17 cellular contexts compared by ENCODE assay signal in the genomic region with DNA sequence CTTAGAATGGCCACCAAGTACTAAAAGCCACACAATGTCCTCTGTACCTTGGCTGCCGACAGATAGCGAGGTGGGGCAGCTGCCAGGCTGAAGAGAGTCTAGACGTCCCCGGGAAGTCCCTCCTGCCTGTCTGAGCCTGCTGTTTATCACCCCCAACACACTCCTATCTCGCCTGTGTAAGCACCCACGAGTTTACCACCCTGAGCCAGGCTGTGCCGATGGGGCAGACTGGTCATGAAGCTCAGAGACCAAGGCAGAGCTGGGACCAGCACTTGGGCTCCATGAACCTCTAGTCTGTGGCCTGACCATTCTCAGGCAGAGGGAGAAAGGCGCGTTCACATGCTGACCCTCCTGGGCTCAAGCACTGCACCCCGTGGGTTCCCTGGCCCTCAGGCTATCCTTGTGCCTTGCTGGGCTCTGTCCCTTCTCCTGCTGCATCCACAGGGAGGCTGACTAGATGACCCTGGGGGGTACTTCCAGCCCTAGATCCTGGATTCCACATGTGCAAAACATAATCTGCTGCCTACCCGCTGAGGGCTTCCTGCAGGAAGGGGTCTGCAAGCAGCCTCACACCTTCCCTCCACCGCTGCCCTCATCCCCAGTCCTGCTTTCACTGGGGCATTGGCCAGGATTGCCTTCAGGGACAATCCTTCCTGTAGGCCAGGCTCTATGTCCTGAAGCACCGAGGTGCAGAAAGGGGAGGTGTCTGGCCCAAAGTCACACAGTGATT. TPM values are rescaled to one million over a fixed set of nuclear protein-coding genes. Genes with fewer than 3 reads are reported as not detected.
DNase-seq lines count a peak whose midpoint lies in the region; ATAC-seq and TF ChIP-seq lines count a peak whose summit lies in the region.
"Had no signal": no experiment of that assay in that cellular context is flagged by ENCODE, and none has a peak within 500 bp of the region (broad histone marks: within the 10 kb centered on the region; RNA-seq: fewer than 3 reads in every experiment).

No MANE protein-coding gene starts in this region.

- H3K27me3 Mint-ChIP-seq in HFFc6 (ENCODE audit: insufficient read depth) = peaks cover 7% of the 10 kb centered on the region

- no peaks in the 10 kb centered on the region for H3K9me3 Mint-ChIP-seq in HFFc6

- H4K8ac ChIP-seq in mesenchymal stem cell (ENCODE audit: low read length) = peak overlapping the region; percentile 45

- TF ChIP-seq EP300 in SK-N-SH (IDR thresholded peaks at IDR 0.05; ENCODE audit: borderline replicate concordance in 1 of 2, low read depth in 1 of 2, low read length in 1 of 2) (no peak), upper lobe of left lung (IDR thresholded peaks at IDR 0.05) (no peak)

- H3K4me1 ChIP-seq in SK-N-SH (ENCODE audit: control insufficient read depth in 1 of 2, insufficient read depth in 2 of 2, low read depth in 1 of 2, low read length in 1 of 2) = peaks cover 15 to 61% of the 10 kb centered on the region in 2 experiments; a peak in 3 of 4 replicates
- H3K4me1 ChIP-seq in mesenchymal stem cell (ENCODE audit: control insufficient read depth, insufficient read depth, low read depth, low read length) = peaks cover 44% of the 10 kb centered on the region
- peaks cover 5 to 57% (median 36%) of the 10 kb centered on the region in 4 donors for H3K4me1 ChIP-seq in upper lobe of left lung
- H3K4me1 ChIP-seq: transverse colon had no signal

- H2AK5ac ChIP-seq in mesenchymal stem cell (ENCODE audit: low read length, severe bottlenecking) = no peak overlapping the region

- CTCF ChIA-PET in SK-N-SH (lab: Yijun Ruan, JAX) = interaction anchor here (1.0 to 2.1 kb wide), 7 partner anchors 9 to 441 kb away, joined by 3 to 15 read pairs (median 5); a partner anchor contains a TSS

- no peak overlapping the region for H3K23ac ChIP-seq in mesenchymal stem cell (ENCODE audit: low read length in 2 of 2)

- H3K79me2 ChIP-seq in SK-N-SH (ENCODE audit: insufficient read depth) = peaks cover 59% of the 10 kb centered on the region

- ATAC-seq in SK-N-SH treated with all-trans-retinoic acid at 6 μM for 48 hours (no peak), esophagus mucosa (peak; percentile 9), upper lobe of left lung (ENCODE audit: low FRiP score in 2 of 2) (no peak), HG02852 (IDR thresholded peaks at IDR 0.05; ENCODE audit: unreplicated experiment) (no peak)
- ATAC-seq: mucosa of descending colon had no signal

- H2BK15ac ChIP-seq in mesenchymal stem cell (ENCODE audit: low read depth, poor library complexity, severe bottlenecking) = no peak overlapping the region

- no peak overlapping the region for H3K4ac ChIP-seq in mesenchymal stem cell (ENCODE audit: low read depth in 1 of 2, low read length in 2 of 2)

- peaks cover 18% of the 10 kb centered on the region for H3K4me1 Mint-ChIP-seq in HFFc6 (ENCODE audit: low read depth)

- H3K14ac ChIP-seq in mesenchymal stem cell (ENCODE audit: low read length in 2 of 2) = no peak overlapping the region

- no peak overlapping the region for H2AFZ ChIP-seq in SK-N-SH (ENCODE audit: low read depth)
- no peak overlapping the region for H2AFZ ChIP-seq in mesenchymal stem cell (ENCODE audit: low read depth, low read length)

- no peak for TF ChIP-seq RAD21 in SK-N-SH (IDR thresholded peaks at IDR 0.05; ENCODE audit: low read length)

- TF ChIP-seq CTCF in SK-N-SH (IDR thresholded peaks at IDR 0.05) = no peak
- no peak for TF ChIP-seq CTCF in upper lobe of left lung (IDR thresholded peaks at IDR 0.05)
- TF ChIP-seq CTCF in HFFc6 (IDR thresholded peaks at IDR 0.05) = no peak

- peaks cover 4% of the 10 kb centered on the region for H3F3A ChIP-seq in SK-N-SH (replicated peaks; ENCODE audit: insufficient read depth)

- H4K20me1 ChIP-seq in SK-N-SH (ENCODE audit: insufficient read depth) = peaks cover 3% of the 10 kb centered on the region; the same call in 1 of the 2 replicates

- H3K4me3 ChIP-seq in SK-N-SH (ENCODE audit: low read depth in 2 of 2, low read length in 1 of 2) (no peak overlapping the region), mesenchymal stem cell (ENCODE audit: insufficient read depth in 1 of 2, low read depth in 1 of 2, low read length in 2 of 2) (no peak overlapping the region), upper lobe of left lung (no peak overlapping the region)
- H3K4me3 ChIP-seq: ascending aorta, mucosa of descending colon, transverse colon had no signal

- peak overlapping the region; percentile 4 for H4K91ac ChIP-seq in mesenchymal stem cell (ENCODE audit: low read length)

- H3K9ac ChIP-seq in SK-N-SH (no peak overlapping the region), mesenchymal stem cell (ENCODE audit: low read length) (no peak overlapping the region)

- POLR2A ChIA-PET in SK-N-SH (lab: Yijun Ruan, JAX) = no interaction called here

- H3K4me2 ChIP-seq in SK-N-SH (no peak overlapping the region), mesenchymal stem cell (ENCODE audit: low read length, poor library complexity, severe bottlenecking) (no peak overlapping the region)

- no peaks in the 10 kb centered on the region for H3K9me3 ChIP-seq in SK-N-SH
- H3K9me3 ChIP-seq in mesenchymal stem cell (ENCODE audit: control insufficient read depth, low read length) = no peaks in the 10 kb centered on the region
- no peaks in the 10 kb centered on the region for H3K9me3 ChIP-seq in upper lobe of left lung
- H3K9me3 ChIP-seq: ascending aorta, mucosa of descending colon, transverse colon had no signal

- no peak overlapping the region for H2BK12ac ChIP-seq in mesenchymal stem cell (ENCODE audit: low read length in 2 of 2)

- H3K27me3 ChIP-seq in SK-N-SH (ENCODE audit: insufficient read depth) = no peaks in the 10 kb centered on the region
- no peaks in the 10 kb centered on the region for H3K27me3 ChIP-seq in mesenchymal stem cell (ENCODE audit: control insufficient read depth in 1 of 2, insufficient read depth in 1 of 2, low read length in 2 of 2)
- no peaks in the 10 kb centered on the region for H3K27me3 ChIP-seq in upper lobe of left lung
- H3K27me3 ChIP-seq: ascending aorta, transverse colon had no signal

- no peak overlapping the region for H3K18ac ChIP-seq in mesenchymal stem cell (ENCODE audit: low read depth in 1 of 2, low read length in 2 of 2)

- DNase-seq in SK-N-SH = peak; percentile 48
- DNase-seq in mesenchymal stem cell = no peak
- DNase-seq in upper lobe of left lung = no peak
- no peak for DNase-seq in NCI-H2081 (lab: John Stamatoyannopoulos, UW)
- DNase-seq in HFFc6 = no peak
- DNase-seq: activated CD4-positive, alpha-beta T cell treated with anti-CD3 and anti-CD28 coated beads, Interleukin-2, amount 50 U/mL, for 48 hours; DND-41; effector CD4-positive, alpha-beta T cell; foreskin melanocyte; mucosa of descending colon; NCI-H2029 treated with DMSO at 0.1 percent for 48 hours; T1000; transverse colon had no signal

- no peak overlapping the region for H2BK5ac ChIP-seq in mesenchymal stem cell (ENCODE audit: low read depth, low read length, poor library complexity, severe bottlenecking)

- H3K27ac ChIP-seq in SK-N-SH (ENCODE audit: low read depth in 2 of 2, low read length in 1 of 2) (peak overlapping the region in 1 of 2 experiments; percentile 60; a peak in 1 of 4 replicates), mesenchymal stem cell (ENCODE audit: low read length, poor library complexity, severe bottlenecking) (peak overlapping the region; percentile 6), upper lobe of left lung (peak overlapping the region in 3 of 4 donors; percentile 31 to 60 (median 48))
- H3K27ac ChIP-seq: ascending aorta, transverse colon had no signal

- H2BK120ac ChIP-seq in mesenchymal stem cell (ENCODE audit: low read depth, low read length) = no peak overlapping the region

- no peak overlapping the region for H3K4me3 Mint-ChIP-seq in HFFc6

- peaks cover 10 to 36% of the 10 kb centered on the region in 2 experiments for H3K36me3 ChIP-seq in SK-N-SH (replicated peaks in 1 of 2; ENCODE audit: control insufficient read depth in 1 of 2, insufficient read depth in 2 of 2, low read length in 1 of 2)
- H3K36me3 ChIP-seq in mesenchymal stem cell (ENCODE audit: control insufficient read depth in 1 of 2, insufficient read depth in 2 of 2, low read depth in 1 of 2, low read length in 2 of 2) = peaks cover 23 to 80% of the 10 kb centered on the region in 2 experiments
- peaks cover 0 to 8% (median 2%) of the 10 kb centered on the region in 4 donors for H3K36me3 ChIP-seq in upper lobe of left lung
- H3K36me3 ChIP-seq: transverse colon had no signal

- 86% methylated on average over 9 of the region's 13 CpGs for WGBS in SK-N-SH (ENCODE audit: low lambda C conversion rate)
- WGBS in mesenchymal stem cell = 76% methylated on average over 13 of the region's 13 CpGs
- WGBS in upper lobe of left lung, 2 donors = 69 to 80% methylated on average over 9 to 13 of the region's 13 CpGs

- peaks cover 45% of the 10 kb centered on the region for H3K79me1 ChIP-seq in mesenchymal stem cell (replicated peaks; ENCODE audit: low read length, poor library complexity, severe bottlenecking)

- TF ChIP-seq POLR2A in upper lobe of left lung (IDR thresholded peaks at IDR 0.05) = no peak

- no peak overlapping the region for H3K27ac Mint-ChIP-seq in HFFc6

- no peaks in the 10 kb centered on the region for H3K9me2 ChIP-seq in SK-N-SH

- H3K36me3 Mint-ChIP-seq in HFFc6 (ENCODE audit: low read depth) = no peaks in the 10 kb centered on the region

TF ChIP-seq in SK-N-SH, 30 proteins besides CTCF, POLR2A, EP300 and RAD21:
- no peak for TF ChIP-seq TAF1 (IDR thresholded peaks at IDR 0.05; ENCODE audit: borderline replicate concordance, low read depth, low read length)
- no peak for TF ChIP-seq CHD2 (IDR thresholded peaks at IDR 0.05; ENCODE audit: low read length, partially characterized antibody)

TF ChIP-seq in SK-N-SH treated with all-trans-retinoic acid at 6 μM for 48 hours, 23 proteins besides CTCF, POLR2A, EP300 and RAD21 (continues in another document):
- TF ChIP-seq ZC3H10 (CRISPR knock-in tag; IDR thresholded peaks at IDR 0.05) (no peak), CSDC2 (CRISPR knock-in tag; IDR thresholded peaks at IDR 0.05) (no peak)
- TF ChIP-seq, protein P1, sequence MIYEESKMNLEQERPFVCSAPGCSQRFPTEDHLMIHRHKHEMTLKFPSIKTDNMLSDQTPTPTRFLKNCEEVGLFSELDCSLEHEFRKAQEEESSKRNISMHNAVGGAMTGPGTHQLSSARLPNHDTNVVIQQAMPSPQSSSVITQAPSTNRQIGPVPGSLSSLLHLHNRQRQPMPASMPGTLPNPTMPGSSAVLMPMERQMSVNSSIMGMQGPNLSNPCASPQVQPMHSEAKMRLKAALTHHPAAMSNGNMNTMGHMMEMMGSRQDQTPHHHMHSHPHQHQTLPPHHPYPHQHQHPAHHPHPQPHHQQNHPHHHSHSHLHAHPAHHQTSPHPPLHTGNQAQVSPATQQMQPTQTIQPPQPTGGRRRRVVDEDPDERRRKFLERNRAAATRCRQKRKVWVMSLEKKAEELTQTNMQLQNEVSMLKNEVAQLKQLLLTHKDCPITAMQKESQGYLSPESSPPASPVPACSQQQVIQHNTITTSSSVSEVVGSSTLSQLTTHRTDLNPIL (CRISPR knock-in tag; IDR thresholded peaks at IDR 0.05; ENCODE audit: low read depth) = no peak

RNA-seq across cellular contexts. Expression of a gene that starts 18.6 kb away (rescaled TPM):
- polyA plus RNA-seq in SK-N-SH (2012; rRNA removed) = 13.3 and 14.9 TPM in 2 replicates
- polyA plus RNA-seq in SK-N-SH (2012; cell fraction: cytosol; rRNA removed) = 13.0 and 16.1 TPM in 2 replicates
- 15.7 and 22.1 TPM in 2 replicates for polyA plus RNA-seq in SK-N-SH (2012; cell fraction: nucleus; rRNA removed)
- total RNA-seq in esophagus mucosa (20.8 TPM), upper lobe of left lung (10 to 100 TPM; 19.4 to 51.4 (median 31.9) TPM)
- polyA plus RNA-seq in mesenchymal stem cell (2013, experiment 1 of 2) = 25.1 TPM
- polyA plus RNA-seq in mesenchymal stem cell (2013, experiment 2 of 2) = 24.0 TPM
- total RNA-seq in HFFc6 (2021; fragmentation: NEBNext Ultra II Directional; extraction: Animal tissue kit (Norgen Biotek cat#: 25700)) = 10 to 100 TPM; 29.1 to 35.0 (median 32.9) TPM
